Comparison of ENCODE assay signal across 8 cellular contexts in the genomic region with DNA sequence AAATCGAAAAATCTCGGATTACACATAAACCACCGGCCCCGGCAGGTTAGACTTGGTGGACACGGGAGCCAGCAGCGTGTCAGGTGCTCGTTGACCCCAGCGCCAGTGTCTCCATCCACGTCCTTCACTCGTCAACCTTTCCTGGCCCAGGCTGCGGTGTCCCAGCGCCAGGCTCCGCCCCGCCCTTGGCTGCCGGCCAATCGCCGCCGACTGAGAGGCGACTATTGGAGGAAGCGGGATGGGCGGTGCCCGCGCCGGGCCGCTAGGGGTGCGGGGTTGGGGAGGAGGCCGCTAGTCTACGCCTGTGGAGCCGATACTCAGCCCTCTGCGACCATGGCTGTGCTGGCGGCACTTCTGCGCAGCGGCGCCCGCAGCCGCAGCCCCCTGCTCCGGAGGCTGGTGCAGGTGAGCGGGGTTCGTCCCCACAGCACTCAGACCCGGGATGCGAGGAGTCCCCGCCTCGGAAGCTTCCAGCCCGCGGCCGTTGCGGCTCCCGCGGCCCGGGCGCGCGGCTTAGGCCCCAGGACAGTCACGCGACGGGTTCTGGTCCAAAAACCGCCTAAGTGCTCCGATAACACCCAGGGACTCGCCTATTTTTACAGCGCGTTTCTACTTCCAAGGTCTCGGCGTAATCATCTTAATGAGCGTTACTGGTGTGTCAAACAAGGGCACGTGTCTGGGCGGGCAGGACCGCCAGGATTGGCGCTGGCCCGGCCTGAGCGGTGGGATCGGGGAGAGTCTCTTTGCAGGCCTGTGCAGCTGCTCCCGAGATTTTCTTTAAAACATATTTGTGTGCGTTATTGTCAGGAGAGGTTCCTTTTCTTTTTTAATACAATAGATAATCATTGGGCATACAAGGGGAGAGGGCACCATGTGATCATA. TPM values are rescaled to one million over a fixed set of nuclear protein-coding genes. Genes with fewer than 3 reads are reported as not detected.
DNase-seq lines count a peak whose midpoint lies in the region; ATAC-seq, FAIRE-seq and TF ChIP-seq lines count a peak whose summit lies in the region.

A gene (plus strand): TSS at position 294 of the 882 bp plus-strand sequence. CDS start 40 bp downstream, at position 334.

- no peaks in the 10 kb centered on the region for H4K20me1 ChIP-seq in keratinocyte (ENCODE audit: control insufficient read depth, extremely low read depth, insufficient read depth, low read length)

- H3K9me3 ChIP-seq in keratinocyte (ENCODE audit: control insufficient read depth, low read depth, low read length): no peaks in the 10 kb centered on the region

- H2AFZ ChIP-seq in keratinocyte (ENCODE audit: control insufficient read depth, low read length): peak within 1 kb of the TSS; percentile 90

- no peaks in the 10 kb centered on the region for H3K9me1 ChIP-seq in keratinocyte (ENCODE audit: control insufficient read depth, extremely low read depth, insufficient read depth, low read length)

- peak within 1 kb of the TSS; percentile 81 for H3K27ac ChIP-seq in keratinocyte (ENCODE audit: control insufficient read depth, insufficient read depth, low read length)

- ATAC-seq in GM19025 (IDR thresholded peaks at IDR 0.05; ENCODE audit: low read depth, unreplicated experiment) (peak; percentile 95), HG03342 (IDR thresholded peaks at IDR 0.05; ENCODE audit: unreplicated experiment) (peak; percentile 98)
- peak; percentile 98 to 99 for ATAC-seq in activated CD4-positive, CD25-positive, alpha-beta regulatory T cell treated with anti-CD3 and anti-CD28 coated beads, Interleukin-2, amount 50 U/mL, for 24 hours

- no peaks in the 10 kb centered on the region for H3K36me3 ChIP-seq in keratinocyte (ENCODE audit: control insufficient read depth in 2 of 2, extremely low read depth in 1 of 2, insufficient read depth in 2 of 2, low read length in 2 of 2)

- H3K79me2 ChIP-seq in keratinocyte (ENCODE audit: control insufficient read depth, insufficient read depth, low read length): peaks cover 29% of the 10 kb centered on the region

- dilution Hi-C loops in keratinocyte (cut with MboI; ENCODE audit: extremely low pct_ligation_motif_present, low sequenced_read_pairs): no loop called here

- TF ChIP-seq CTCF in keratinocyte (optimal IDR thresholded peaks at IDR 0.05 in 1 of 3, IDR thresholded peaks at IDR 0.05 in 1 of 3, conservative IDR thresholded peaks at IDR 0.05 in 1 of 3; ENCODE audit: extremely low read depth in 1 of 3, insufficient read depth in 2 of 3, low read length in 3 of 3): peak in 1 of 3 experiments; percentile 29

- H3K4me1 ChIP-seq in keratinocyte (ENCODE audit: control insufficient read depth, extremely low read depth, insufficient read depth, low read length): peaks cover 10% of the 10 kb centered on the region

- H3K4me2 ChIP-seq in keratinocyte (ENCODE audit: control insufficient read depth, extremely low read depth, insufficient read depth, low read depth, low read length): peak within 1 kb of the TSS; percentile 96

- peak within 1 kb of the TSS; percentile 84 to 90 (median 85) for H3K4me3 ChIP-seq in keratinocyte (ENCODE audit: control insufficient read depth in 2 of 3, extremely low read depth in 1 of 3, insufficient read depth in 2 of 3, low read depth in 1 of 3, low read length in 3 of 3)

- peak; percentile 95 for DNase-seq in AG20443 (ENCODE audit: low spot score)
- DNase-seq in NCI-H446 (lab: John Stamatoyannopoulos, UW): peak; percentile 88 to 98
- DNase-seq in cerebellar cortex (ENCODE audit: low spot score): peak; percentile 92
- DNase-seq in keratinocyte (ENCODE audit: low read depth, low spot score): peak; percentile 28
- DNase-seq in stimulated activated CD4-positive, alpha-beta T cell treated with anti-CD3 and anti-CD28 coated beads, Interleukin-15, amount 100 ng/mL, for 24 hours: peak; percentile 99

- no peak for FAIRE-seq in keratinocyte (lab: Jason Lieb, UNC)

- peak within 1 kb of the TSS; percentile 91 for H3K9ac ChIP-seq in keratinocyte (ENCODE audit: control insufficient read depth, extremely low read depth, insufficient read depth, low read length)

- no peaks in the 10 kb centered on the region for H3K27me3 ChIP-seq in keratinocyte (ENCODE audit: control insufficient read depth, extremely low read depth, insufficient read depth, low read length)

RNA-seq across cellular contexts. Expression of the gene that starts here (rescaled TPM):
- polyA plus RNA-seq in keratinocyte: 60.0 to 106 TPM (median 61.5 TPM) in 3 replicates
- 30.7 TPM for polyA plus RNA-seq in keratinocyte (2011; ENCODE audit: low read depth)
- 40.9 and 69.1 TPM in 2 replicates for polyA plus RNA-seq in keratinocyte (2011; cell fraction: cytosol; rRNA removed)
- 40.5 and 48.8 TPM in 2 replicates for polyA plus RNA-seq in keratinocyte (2011; cell fraction: nucleus; rRNA removed)
- polyA plus RNA-seq in keratinocyte (2012; ENCODE audit: low replicate concordance): 21.4 and 48.1 TPM in 2 replicates
- polyA minus RNA-seq in keratinocyte: 6.9 to 55.0 TPM (median 28.5 TPM) in 3 replicates
- 39.7 TPM for polyA minus RNA-seq in keratinocyte (2011; cell fraction: cytosol; rRNA and poly(A)+ RNA removed)
- 19.5 and 63.5 TPM in 2 replicates for polyA minus RNA-seq in keratinocyte (2011; cell fraction: nucleus; rRNA and poly(A)+ RNA removed)

Comparison
In these comparisons a context has a peak if more than half of its experiments do, and no peak if none do; other contexts are left out.
1. Peak in every context shown above with its lines: DNase-seq, ATAC-seq, H3K4me3 ChIP-seq and H3K27ac ChIP-seq.
2. DNase-seq: peak in every context shown above with its lines; median percentile 99 in stimulated activated CD4-positive, alpha-beta T cell treated with anti-CD3 and anti-CD28 coated beads, Interleukin-15, amount 100 ng/mL, for 24 hours; 95 in AG20443; 93 in NCI-H446; 92 in cerebellar cortex; 28 in keratinocyte.